8 cellular contexts compared by ENCODE assay signal in genomic region chr1:198681831-198682756, GRCh38. TPM values are rescaled to one million over a fixed set of nuclear protein-coding genes. Genes with fewer than 3 reads are reported as not detected.
DNase-seq lines count a peak whose midpoint lies in the region; ATAC-seq and FAIRE-seq lines count a peak whose summit lies in the region.

No MANE protein-coding gene starts in this region.

- DNase-seq in CD8-positive, alpha-beta memory T cell: peak; percentile 64 to 93 (median 92)
- DNase-seq in OCI-M1 (lab: John Stamatoyannopoulos, UW): peak; percentile 99
- peak; percentile 65 for DNase-seq in activated T-cell treated with anti-CD3 and anti-CD28 coated beads, Interleukin-2, amount 50 U/mL, for 4 hours
- DNase-seq in fibroblast of the conjunctiva (ENCODE audit: low read depth): peak; percentile 76
- DNase-seq in pons (ENCODE audit: low spot score): peak; percentile 90
- peak; percentile 64 for DNase-seq in urothelium cell line (ENCODE audit: low spot score)

- H3K4me1 Mint-ChIP-seq in CD8-positive, alpha-beta memory T cell: peaks cover 82 to 100% (median 94%) of the 10 kb centered on the region in 3 donors
- peaks cover 80% of the 10 kb centered on the region for H3K4me1 Mint-ChIP-seq in activated T-cell treated with anti-CD3 and anti-CD28 coated beads, Interleukin-2, amount 50 U/mL, for 4 hours (ENCODE audit: low read depth)

- H3K36me3 ChIP-seq in CD8-positive, alpha-beta memory T cell (ENCODE audit: insufficient read depth, low read length): peaks cover 4% of the 10 kb centered on the region

- peak overlapping the region; percentile 85 to 99 (median 98) for H3K27ac Mint-ChIP-seq in CD8-positive, alpha-beta memory T cell

- H3K9me3 ChIP-seq in CD8-positive, alpha-beta memory T cell (ENCODE audit: low read length): no peaks in the 10 kb centered on the region

- H3K27me3 Mint-ChIP-seq in CD8-positive, alpha-beta memory T cell: peaks cover 0 to 10% of the 10 kb centered on the region in 2 donors
- H3K27me3 Mint-ChIP-seq in activated T-cell treated with anti-CD3 and anti-CD28 coated beads, Interleukin-2, amount 50 U/mL, for 4 hours (ENCODE audit: low read depth): no peaks in the 10 kb centered on the region

- peak; percentile 50 for FAIRE-seq in urothelium cell line (lab: Jason Lieb, UNC)

- H3K9me3 Mint-ChIP-seq in CD8-positive, alpha-beta memory T cell: no peaks in the 10 kb centered on the region
- no peaks in the 10 kb centered on the region for H3K9me3 Mint-ChIP-seq in activated T-cell treated with anti-CD3 and anti-CD28 coated beads, Interleukin-2, amount 50 U/mL, for 4 hours

- peaks cover 5 to 51% (median 6%) of the 10 kb centered on the region in 3 donors for H3K36me3 Mint-ChIP-seq in CD8-positive, alpha-beta memory T cell
- peaks cover 19% of the 10 kb centered on the region for H3K36me3 Mint-ChIP-seq in activated T-cell treated with anti-CD3 and anti-CD28 coated beads, Interleukin-2, amount 50 U/mL, for 4 hours (ENCODE audit: insufficient read depth)

- POLR2A ChIA-PET in CD8-positive, alpha-beta memory T cell (lab: Charles Lee): interaction anchor here (0.6 to 5.8 kb wide), 17 partner anchors 8 to 524 kb away, joined by 3 to 46 read pairs (median 5); partner anchors contain the start of gene PTPRC

- ATAC-seq in GM19455 (IDR thresholded peaks at IDR 0.05; ENCODE audit: unreplicated experiment) (peak; percentile 92), HG03520 (IDR thresholded peaks at IDR 0.05; ENCODE audit: unreplicated experiment) (peak; percentile 95)
- ATAC-seq in activated T-cell treated with anti-CD3 and anti-CD28 coated beads, Interleukin-2, amount 50 U/mL, for 4 hours: peak; percentile 90 to 92

- H3K27me3 ChIP-seq in CD8-positive, alpha-beta memory T cell (ENCODE audit: insufficient read depth, low read length, poor library complexity, severe bottlenecking): no peaks in the 10 kb centered on the region

- CTCF ChIA-PET in CD8-positive, alpha-beta memory T cell (lab: Charles Lee): interaction anchor here (0.9 to 8.9 kb wide), 17 partner anchors 10 to 211 kb away, joined by 3 to 58 read pairs (median 5); no protein-coding TSS in a partner anchor

- H3K4me3 Mint-ChIP-seq in CD8-positive, alpha-beta memory T cell: peak overlapping the region; percentile 59 to 87 (median 76)
- peak overlapping the region; percentile 65 for H3K4me3 Mint-ChIP-seq in activated T-cell treated with anti-CD3 and anti-CD28 coated beads, Interleukin-2, amount 50 U/mL, for 4 hours

- peaks cover 96% of the 10 kb centered on the region for H3K4me1 ChIP-seq in CD8-positive, alpha-beta memory T cell (ENCODE audit: insufficient read depth, low read length)

- H3K27ac ChIP-seq in CD8-positive, alpha-beta memory T cell (ENCODE audit: low read depth, low read length): peak overlapping the region; percentile 85

- peak overlapping the region; percentile 51 for H3K4me3 ChIP-seq in CD8-positive, alpha-beta memory T cell (ENCODE audit: low read length)

RNA-seq across cellular contexts. Expression of gene PTPRC, which starts 43.3 kb away (rescaled TPM):
- 100 to 1,000 TPM; 311 to 319 TPM for total RNA-seq in CD8-positive, alpha-beta memory T cell
- polyA plus RNA-seq in CD8-positive, alpha-beta memory T cell: 1,381 TPM
- total RNA-seq in activated T-cell treated with anti-CD3 and anti-CD28 coated beads, Interleukin-2, amount 50 U/mL, for 4 hours: 100 to 1,000 TPM; 181 to 243 (median 224) TPM

Comparison
In these comparisons a context has a peak if more than half of its experiments do, and no peak if none do; other contexts are left out.
1. Peak in every context shown above with its lines: DNase-seq, ATAC-seq, H3K4me3 ChIP-seq and H3K27ac ChIP-seq.